In genomic region chr19:14204676-14205459, GRCh38 we compare ENCODE assay signal across 8 cellular contexts. TPM values are rescaled to one million over a fixed set of nuclear protein-coding genes. Genes with fewer than 3 reads are reported as not detected.
DNase-seq lines count a peak whose midpoint lies in the region; ATAC-seq, FAIRE-seq and TF ChIP-seq lines count a peak whose summit lies in the region.
"Not testable (repeated sequence)": the region's sequence is repeated elsewhere in the genome, so short reads cannot be mapped to it uniquely, and the experiment has no call there.

No MANE protein-coding gene starts in this region.

- not testable (repeated sequence) for H3K4me1 ChIP-seq in GM12878 (ENCODE audit: control insufficient read depth, insufficient read depth, low read length); HepG2 (ENCODE audit: insufficient read depth, low read length)
- H3K4me1 ChIP-seq in esophagus muscularis mucosa, result peaks cover 16 to 73% (median 57%) of the 10 kb centered on the region in 4 donors

- not testable (repeated sequence) for H3K27me3 ChIP-seq in GM12878 (replicated peaks in 1 of 2; ENCODE audit: control insufficient read depth in 2 of 2, insufficient read depth in 2 of 2, low read length in 1 of 2)
- H3K27me3 ChIP-seq in esophagus muscularis mucosa (peaks cover 0 to 12% (median 2%) of the 10 kb centered on the region in 4 donors), HepG2 (ENCODE audit: control insufficient read depth in 1 of 2, insufficient read depth in 2 of 2, low read length in 2 of 2) (peaks cover 2 to 14% of the 10 kb centered on the region in 2 experiments; a peak in 3 of 5 replicates)

- 25% methylated on average over 20 of the region's 28 CpGs for WGBS in GM12878 (ENCODE audit: insufficient coverage, insufficient replicate concordance, low lambda C conversion rate, missing lambda C conversion rate)
- WGBS in esophagus muscularis mucosa, result 24% methylated on average over 12 of the region's 28 CpGs
- 44% methylated on average over 10 of the region's 28 CpGs for WGBS in HepG2 (ENCODE audit: low lambda C conversion rate)

- H3K36me3 ChIP-seq in GM12878 (ENCODE audit: control insufficient read depth in 2 of 2, insufficient read depth in 2 of 2, low read length in 1 of 2); esophagus muscularis mucosa; HepG2 (replicated peaks in 1 of 2; ENCODE audit: control insufficient read depth in 1 of 2, insufficient read depth in 2 of 2, low read length in 2 of 2): not testable (repeated sequence)

- not testable (repeated sequence) for H3K36me3 Mint-ChIP-seq in CD14-positive monocyte; activated B cell treated with CpG ODN at 0.5 μM for 24 hours (ENCODE audit: low read depth); osteocyte (ENCODE audit: unreplicated experiment)

- POLR2A ChIA-PET in activated B cell treated with CpG ODN at 0.5 μM for 24 hours (lab: Charles Lee); GM12878 (lab: Charles Lee); HepG2 (lab: Yijun Ruan, JAX): not testable (repeated sequence)

- H4K20me1 ChIP-seq in GM12878 (ENCODE audit: control insufficient read depth, insufficient read depth); HepG2 (ENCODE audit: insufficient read depth, low read length): not testable (repeated sequence)

- TF ChIP-seq CTCF in CD14-positive monocyte (IDR thresholded peaks at IDR 0.05); LNCaP clone FGC (IDR thresholded peaks at IDR 0.05; ENCODE audit: control insufficient read depth, extremely low read depth, insufficient read depth); activated B cell treated with CpG ODN at 0.5 μM for 24 hours (IDR thresholded peaks at IDR 0.05); GM12878 (IDR thresholded peaks at IDR 0.05 in 2 of 3, conservative IDR thresholded peaks at IDR 0.05 in 1 of 3; ENCODE audit: control insufficient read depth in 2 of 3, extremely low read depth in 1 of 3, insufficient read depth in 1 of 3, low read depth in 3 of 3, low read length in 3 of 3); esophagus muscularis mucosa (IDR thresholded peaks at IDR 0.05); HepG2 (CRISPR knock-in tag; IDR thresholded peaks at IDR 0.05); osteocyte (IDR thresholded peaks at IDR 0.05): not testable (repeated sequence)

- not testable (repeated sequence) for H2AFZ ChIP-seq in GM12878 (ENCODE audit: control insufficient read depth, low read depth, low read length); HepG2 (ENCODE audit: low read length)

- RAD21 ChIA-PET in GM12878 (lab: Charles Lee; ENCODE audit: unreplicated experiment), result not testable (repeated sequence)

- H3K79me2 ChIP-seq in GM12878 (ENCODE audit: control insufficient read depth, insufficient read depth, low read length); HepG2 (ENCODE audit: insufficient read depth, low read length): not testable (repeated sequence)

- H3K27me3 Mint-ChIP-seq in CD14-positive monocyte (ENCODE audit: low read depth in 3 of 3), result peaks cover 51 to 80% (median 65%) of the 10 kb centered on the region in 3 donors
- H3K27me3 Mint-ChIP-seq in activated B cell treated with CpG ODN at 0.5 μM for 24 hours, result peaks cover 33% of the 10 kb centered on the region
- not testable (repeated sequence) for H3K27me3 Mint-ChIP-seq in osteocyte (ENCODE audit: unreplicated experiment)

- not testable (repeated sequence) for H3K9ac ChIP-seq in GM12878 (ENCODE audit: control insufficient read depth, insufficient read depth, low read length); HepG2 (ENCODE audit: insufficient read depth, low read depth, low read length)

- not testable (repeated sequence) for ATAC-seq in activated B cell treated with CpG ODN at 0.5 μM for 24 hours (ENCODE audit: low read depth); GM12878; HepG2

- H3K4me3 Mint-ChIP-seq in CD14-positive monocyte (peak overlapping the region; percentile 64 to 84), activated B cell treated with CpG ODN at 0.5 μM for 24 hours (peak overlapping the region; percentile 75), osteocyte (ENCODE audit: unreplicated experiment) (peak overlapping the region; percentile 77)

- SMC1A ChIA-PET in GM12878 (lab: Charles Lee; ENCODE audit: uncharacterized antibody, unreplicated experiment), result not testable (repeated sequence)

- CTCF ChIA-PET in activated B cell treated with CpG ODN at 0.5 μM for 24 hours (lab: Charles Lee); HepG2 (lab: Yijun Ruan, JAX; ENCODE audit: low intra/inter-chr PET ratio, low total read pairs): not testable (repeated sequence)
- CTCF ChIA-PET in GM12878 (lab: Yijun Ruan, JAX), result interaction anchor here (1.5 kb wide), 1 partner anchor 144 kb away, joined by 5 read pairs; no protein-coding TSS in a partner anchor

- not testable (repeated sequence) for FAIRE-seq in GM12878 (lab: Jason Lieb, UNC); HepG2 (lab: Jason Lieb, UNC)

- TF ChIP-seq POLR2A in GM12878 (IDR thresholded peaks at IDR 0.05; ENCODE audit: low read depth, low read length); esophagus muscularis mucosa (IDR thresholded peaks at IDR 0.05; ENCODE audit: low read depth); HepG2 (IDR thresholded peaks at IDR 0.05; ENCODE audit: insufficient read depth in 1 of 2, low read depth in 2 of 2, low read length in 2 of 2): not testable (repeated sequence)

- in situ Hi-C loops in GM12878 (cut with MboI), result not testable (repeated sequence)
- in situ Hi-C loops in HepG2 (cut with HindIII; ENCODE audit: extremely low pct_ligation_motif_present, low pct_unique_long_range_greater_than_20kb), result loop anchor here (5.0 kb wide), 1 partner anchor 142 kb away; no protein-coding TSS in a partner anchor

- intact Hi-C loops in CD14-positive monocyte (cut with micrococcal nuclease); activated B cell treated with CpG ODN at 0.5 μM for 24 hours (cut with micrococcal nuclease); HepG2 (cut with micrococcal nuclease; ENCODE audit: unreplicated experiment): not testable (repeated sequence)
- intact Hi-C loops in GM12878 (cut with micrococcal nuclease; ENCODE audit: unreplicated experiment) (loop anchor here (10.0 kb wide), 1 partner anchor 280 kb away; no protein-coding TSS in a partner anchor), esophagus muscularis mucosa (cut with DNase I) (loop anchor here (5.0 kb wide), 1 partner anchor 58 kb away; no protein-coding TSS in a partner anchor)

- not testable (repeated sequence) for H3K4me2 ChIP-seq in GM12878 (ENCODE audit: control insufficient read depth, insufficient read depth)
- H3K4me2 ChIP-seq in HepG2 (ENCODE audit: low read depth, low read length), result peak overlapping the region; percentile 36

- BruUV-seq in GM12878 (replicated peaks; lab: Mats Ljungman, UMichigan); HepG2 (replicated peaks; lab: Mats Ljungman, UMichigan): not testable (repeated sequence)

- H3K27ac ChIP-seq in GM12878 (ENCODE audit: control insufficient read depth, insufficient read depth); HepG2 (ENCODE audit: extremely low read length, insufficient read depth, low read length): not testable (repeated sequence)
- H3K27ac ChIP-seq in esophagus muscularis mucosa (replicated peaks in 1 of 4), result peak overlapping the region; percentile 34 to 75 (median 65)
- H3K27ac ChIP-seq in substantia nigra (ENCODE audit: low read depth, low read length, poor library complexity, severe bottlenecking), result peak overlapping the region; percentile 17

- H3K4me1 Mint-ChIP-seq in CD14-positive monocyte (peaks cover 28% of the 10 kb centered on the region), activated B cell treated with CpG ODN at 0.5 μM for 24 hours (peaks cover 20% of the 10 kb centered on the region), osteocyte (ENCODE audit: unreplicated experiment) (peaks cover 30% of the 10 kb centered on the region)

- DNase-seq in CD14-positive monocyte (ENCODE audit: low spot score); LNCaP clone FGC (ENCODE audit: low read depth); activated B cell treated with CpG ODN at 0.5 μM for 24 hours; GM12878 (ENCODE audit: low read depth, low spot score); esophagus muscularis mucosa (ENCODE audit: extremely low spot score); HepG2 (ENCODE audit: low spot score); osteocyte (ENCODE audit: extremely low spot score, unreplicated experiment): not testable (repeated sequence)
- DNase-seq in substantia nigra (lab: John Stamatoyannopoulos, UW), result peak in 2 of 49 donors; percentile 32 to 43

- H3K27ac Mint-ChIP-seq in CD14-positive monocyte (peak overlapping the region in 1 of 7 donors; percentile 63), activated B cell treated with CpG ODN at 0.5 μM for 24 hours (peak overlapping the region; percentile 41), osteocyte (ENCODE audit: unreplicated experiment) (peak overlapping the region; percentile 63)

- peak overlapping the region; percentile 70 for H3K4me3 ChIP-seq in LNCaP clone FGC (ENCODE audit: low read depth, low read length)
- H3K4me3 ChIP-seq in GM12878, result not testable (repeated sequence)
- H3K4me3 ChIP-seq in esophagus muscularis mucosa, result peak overlapping the region; percentile 73 to 87 (median 78)
- H3K4me3 ChIP-seq in HepG2 (replicated peaks in 1 of 3; ENCODE audit: insufficient read depth in 1 of 3, low read depth in 2 of 3, low read length in 3 of 3), result peak overlapping the region in 1 of 3 experiments; percentile 78; a peak in 2 of 6 replicates

- H3K9me3 Mint-ChIP-seq in CD14-positive monocyte, result peaks cover 0 to 19% (median 12%) of the 10 kb centered on the region in 7 donors
- not testable (repeated sequence) for H3K9me3 Mint-ChIP-seq in activated B cell treated with CpG ODN at 0.5 μM for 24 hours; osteocyte (ENCODE audit: unreplicated experiment)

- not testable (repeated sequence) for TF ChIP-seq RAD21 in GM12878 (IDR thresholded peaks at IDR 0.05; ENCODE audit: insufficient read depth, low read depth, low read length); HepG2 (CRISPR knock-in tag; IDR thresholded peaks at IDR 0.05)

- TF ChIP-seq EP300 in GM12878 (IDR thresholded peaks at IDR 0.05; ENCODE audit: borderline replicate concordance in 1 of 2, control insufficient read depth in 1 of 2, low read depth in 2 of 2, low read length in 2 of 2); esophagus muscularis mucosa (IDR thresholded peaks at IDR 0.05); HepG2 (IDR thresholded peaks at IDR 0.05; ENCODE audit: low read depth in 2 of 2, low read length in 2 of 2); HepG2 (CRISPR knock-in tag; IDR thresholded peaks at IDR 0.05; ENCODE audit: borderline replicate concordance): not testable (repeated sequence)

- H3K9me3 ChIP-seq in GM12878 (replicated peaks; ENCODE audit: control insufficient read depth, insufficient read depth, low read length); esophagus muscularis mucosa; HepG2 (ENCODE audit: low read length): not testable (repeated sequence)

RNA-seq across cellular contexts. Expression of gene ADGRL1, which starts 1.1 kb away (rescaled TPM):
- polyA plus RNA-seq in CD14-positive monocyte (not detected), GM12878 (2011; rRNA removed) (0.24 and 1.4 TPM in 2 replicates), GM12878 (2014; fragmentation: Illumina TruSeq; extraction: Trizol) (0.24 and 0.97 TPM in 2 replicates), GM12878 (2014; fragmentation: Nextera tagmentation; extraction: Ambion mirVana) (under 1 TPM; 0.05 to 0.14 TPM), GM12878 (2014; rRNA removed) (1.7 and 4.5 TPM in 2 replicates), GM12878 (2016; fragmentation: Nextera tagmentation; extraction: Ambion mirVana) (under 1 TPM; 0.24 to 0.25 TPM), HepG2 (2011; rRNA removed) (1.7 and 1.9 TPM in 2 replicates)
- total RNA-seq in activated B cell treated with CpG ODN at 0.5 μM for 24 hours (1.4 and 2.7 TPM in 2 replicates), GM12878 (2014; rRNA removed) (1.4 and 1.9 TPM in 2 replicates), GM12878 (2014; rRNA removed; fragmentation: Illumina TruSeq; extraction: Trizol) (0.45 and 0.92 TPM in 2 replicates), GM12878 (2021) (4.8 and 5.0 TPM in 2 replicates), esophagus muscularis mucosa (10 to 100 TPM; 20.8 to 55.1 (median 32.6) TPM), HepG2 (2016; rRNA removed; fragmentation: Illumina TruSeq; extraction: Trizol) (0.41 and 0.49 TPM in 2 replicates), osteocyte (43.5 and 48.6 TPM in 2 replicates)
- total RNA-seq in GM12878 (2013; cell fraction: nucleolus; rRNA removed), result 22.3 and 24.4 TPM in 2 replicates
- 0.20 TPM for polyA plus RNA-seq in GM12878 (2011; ENCODE audit: low read depth)
- polyA plus RNA-seq in GM12878 (2011; cell fraction: cytosol; rRNA removed), result 1.5 and 2.1 TPM in 2 replicates
- 6.3 and 11.5 TPM in 2 replicates for polyA plus RNA-seq in GM12878 (2011; cell fraction: nucleus; rRNA removed)
- 1.9 and 2.0 TPM in 2 replicates for polyA plus RNA-seq in GM12878 (2012)
- 3.3 and 4.8 TPM in 2 replicates for polyA minus RNA-seq in GM12878 (2011; rRNA and poly(A)+ RNA removed)
- 2.7 and 4.3 TPM in 2 replicates for polyA minus RNA-seq in GM12878 (2011; cell fraction: cytosol; rRNA and poly(A)+ RNA removed)
- 1.5 and 3.0 TPM in 2 replicates for polyA minus RNA-seq in GM12878 (2011; cell fraction: nucleus; rRNA and poly(A)+ RNA removed)
- total RNA-seq in HepG2 (2016; cell fraction: cytosol; rRNA removed; fragmentation: Illumina TruSeq; extraction: Trizol; ENCODE audit: low read depth), result 0.26 and 0.61 TPM in 2 replicates
- 0.37 and 0.69 TPM in 2 replicates for total RNA-seq in HepG2 (2016; cell fraction: insoluble cytoplasmic fraction; rRNA removed; fragmentation: Illumina TruSeq; extraction: Trizol)
- total RNA-seq in HepG2 (2016; cell fraction: membrane; rRNA removed; fragmentation: Illumina TruSeq; extraction: Trizol), result 0.59 and 1.0 TPM in 2 replicates
- 0.50 and 0.56 TPM in 2 replicates for total RNA-seq in HepG2 (2016; cell fraction: nucleus; rRNA removed; fragmentation: Illumina TruSeq; extraction: Trizol)
- 0.95 and 1.3 TPM in 2 replicates for polyA plus RNA-seq in HepG2 (2011; cell fraction: cytosol; rRNA removed)
- polyA plus RNA-seq in HepG2 (2011; cell fraction: nucleus; rRNA removed), result 7.9 and 10.6 TPM in 2 replicates
- 1.6 and 3.4 TPM in 2 replicates for polyA plus RNA-seq in HepG2 (2012)
- polyA plus RNA-seq in HepG2 (2016; cell fraction: cytosol; fragmentation: Illumina TruSeq; extraction: Trizol; ENCODE audit: low read depth), result 0.20 and 0.24 TPM in 2 replicates
- 1.5 TPM in 2 replicates for polyA plus RNA-seq in HepG2 (2016; cell fraction: insoluble cytoplasmic fraction; fragmentation: Illumina TruSeq; extraction: Trizol; ENCODE audit: low read depth)
- polyA plus RNA-seq in HepG2 (2016; cell fraction: membrane; fragmentation: Illumina TruSeq; extraction: Trizol; ENCODE audit: low read depth), result 0.41 and 0.47 TPM in 2 replicates
- 1.1 and 1.2 TPM in 2 replicates for polyA plus RNA-seq in HepG2 (2016; cell fraction: nucleus; fragmentation: Illumina TruSeq; extraction: Trizol; ENCODE audit: insufficient read depth, low read depth)
- polyA minus RNA-seq in HepG2 (2011; rRNA and poly(A)+ RNA removed; ENCODE audit: low replicate concordance), result 6.1 and 14.3 TPM in 2 replicates
- 0.62 and 0.99 TPM in 2 replicates for polyA minus RNA-seq in HepG2 (2011; cell fraction: cytosol; rRNA and poly(A)+ RNA removed)
- polyA minus RNA-seq in HepG2 (2011; cell fraction: nucleus; rRNA and poly(A)+ RNA removed), result 2.0 and 2.2 TPM in 2 replicates
